7 cellular contexts compared by ENCODE assay signal in the genomic region with DNA sequence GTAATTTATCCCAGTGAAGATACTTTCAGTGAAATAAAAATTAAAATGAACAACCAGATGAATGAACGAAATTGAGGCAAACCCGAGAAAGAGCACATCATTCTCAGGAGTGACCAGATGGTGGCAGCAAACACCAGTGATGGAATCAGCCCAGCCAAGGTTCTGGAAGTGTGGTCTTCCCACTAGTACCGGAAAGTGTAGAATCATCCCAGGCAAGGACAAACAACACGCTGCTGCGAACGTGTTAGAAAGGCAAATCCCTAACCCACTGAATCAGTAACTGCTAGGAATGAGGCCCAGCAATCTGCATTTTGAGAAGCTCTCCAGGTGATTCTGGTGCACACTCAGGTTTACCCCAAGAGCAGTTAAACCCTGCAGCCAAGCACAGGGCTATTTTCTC. TPM values are rescaled to one million over a fixed set of nuclear protein-coding genes. Genes with fewer than 3 reads are reported as not detected.
DNase-seq lines count a peak whose midpoint lies in the region; ATAC-seq and TF ChIP-seq lines count a peak whose summit lies in the region.

No MANE protein-coding gene starts in this region.

- TF ChIP-seq CTCF in choroid plexus epithelial cell (conservative IDR thresholded peaks at IDR 0.05; ENCODE audit: low read depth, low read length), result peak; percentile 93
- TF ChIP-seq CTCF in liver (IDR thresholded peaks at IDR 0.05; ENCODE audit: low read depth, low read length, missing input control), result peak; percentile 88

- H3K4me1 Mint-ChIP-seq in T-helper 2 cell treated with Interferon-gamma antibody and Interleukin-4, amounts not matched to agents 5 μg/mL and 100 μg/mL, for 36 hours (ENCODE audit: low read depth), result peaks cover 3% of the 10 kb centered on the region

- H3K36me3 Mint-ChIP-seq in T-helper 2 cell treated with Interferon-gamma antibody and Interleukin-4, amounts not matched to agents 5 μg/mL and 100 μg/mL, for 36 hours (ENCODE audit: low read depth), result no peaks in the 10 kb centered on the region

- no peaks in the 10 kb centered on the region for H3K36me3 ChIP-seq in NT2/D1 (ENCODE audit: insufficient read depth, insufficient read length, low read length)
- no peaks in the 10 kb centered on the region for H3K36me3 ChIP-seq in liver (ENCODE audit: control insufficient read depth in 4 of 4, insufficient read depth in 3 of 4, low read depth in 1 of 4, low read length in 3 of 4)

- H3K9ac ChIP-seq in NT2/D1 (ENCODE audit: insufficient read length, low read depth), result no peak overlapping the region
- no peak overlapping the region for H3K9ac ChIP-seq in liver (ENCODE audit: low read depth in 1 of 2, low read length in 2 of 2)

- TF ChIP-seq RAD21 in liver (IDR thresholded peaks at IDR 0.05), result peak; percentile 93 to 96

- H3K27me3 Mint-ChIP-seq in T-helper 2 cell treated with Interferon-gamma antibody and Interleukin-4, amounts not matched to agents 5 μg/mL and 100 μg/mL, for 36 hours (ENCODE audit: low read depth), result peaks cover 8% of the 10 kb centered on the region

- WGBS in liver, result 1% methylated on average over 6 of the region's 6 CpGs

- DNase-seq in DMS79 treated with DMSO at 0.1 percent for 48 hours (lab: John Stamatoyannopoulos, UW) (peak; percentile 40), HEK293T (ENCODE audit: extremely low spot score) (peak; percentile 69), NT2/D1 (ENCODE audit: low read depth, low spot score) (peak; percentile 40), choroid plexus epithelial cell (ENCODE audit: low read depth) (peak; percentile 79)
- DNase-seq in T-helper 2 cell treated with Interferon-gamma antibody and Interleukin-4, amounts not matched to agents 5 μg/mL and 100 μg/mL, for 36 hours (ENCODE audit: low spot score), result no peak

- H3K4me3 Mint-ChIP-seq in T-helper 2 cell treated with Interferon-gamma antibody and Interleukin-4, amounts not matched to agents 5 μg/mL and 100 μg/mL, for 36 hours, result no peak overlapping the region

- POLR2A ChIA-PET in HEK293T (lab: Yijun Ruan, JAX), result no interaction called here

- CTCF ChIA-PET in HEK293T (lab: Yijun Ruan, JAX), result interaction anchor here (0.8 kb wide), 1 partner anchor 472 kb away, joined by 3 read pairs; no protein-coding TSS in a partner anchor

- no peak for ATAC-seq in GM19455 (IDR thresholded peaks at IDR 0.05; ENCODE audit: unreplicated experiment)

- no peak overlapping the region for H3K27ac Mint-ChIP-seq in T-helper 2 cell treated with Interferon-gamma antibody and Interleukin-4, amounts not matched to agents 5 μg/mL and 100 μg/mL, for 36 hours

- H3K4me1 ChIP-seq in NT2/D1 (ENCODE audit: insufficient read depth, insufficient read length) (no peaks in the 10 kb centered on the region), liver (ENCODE audit: control insufficient read depth in 4 of 4, insufficient read depth in 4 of 4, low read length in 3 of 4) (peaks cover 0 to 2% (median 0%) of the 10 kb centered on the region in 4 donors)

- no peaks in the 10 kb centered on the region for H3K9me3 Mint-ChIP-seq in T-helper 2 cell treated with Interferon-gamma antibody and Interleukin-4, amounts not matched to agents 5 μg/mL and 100 μg/mL, for 36 hours

- H3K4me3 ChIP-seq in NT2/D1 (ENCODE audit: insufficient read length, low read depth), result no peak overlapping the region
- no peak overlapping the region for H3K4me3 ChIP-seq in choroid plexus epithelial cell (ENCODE audit: low read depth, low read length)
- no peak overlapping the region for H3K4me3 ChIP-seq in liver (ENCODE audit: low read depth in 1 of 3, low read length in 3 of 3)

- H3K27me3 ChIP-seq in NT2/D1 (ENCODE audit: insufficient read depth, insufficient read length) (no peaks in the 10 kb centered on the region), liver (ENCODE audit: control insufficient read depth in 4 of 4, insufficient read depth in 4 of 4, low read length in 3 of 4) (no peaks in the 10 kb centered on the region)

- H3K27ac ChIP-seq in liver (ENCODE audit: low read depth in 1 of 2, low read length in 2 of 2), result no peak overlapping the region

- H3K9me3 ChIP-seq in NT2/D1 (ENCODE audit: insufficient read depth, low read length), result peaks cover 4% of the 10 kb centered on the region; the same call in 1 of the 2 replicates
- no peaks in the 10 kb centered on the region for H3K9me3 ChIP-seq in liver (ENCODE audit: control insufficient read depth in 4 of 4, low read length in 3 of 4)

TF ChIP-seq in HEK293T, 16 proteins besides CTCF, POLR2A, EP300 and RAD21:
- TF ChIP-seq ARNT (IDR thresholded peaks at IDR 0.05) (no peak), NFRKB (IDR thresholded peaks at IDR 0.05) (no peak), ELF4 (IDR thresholded peaks at IDR 0.05) (no peak), BHLHE40 (IDR thresholded peaks at IDR 0.05; ENCODE audit: borderline replicate concordance) (no peak), FOXM1 (IDR thresholded peaks at IDR 0.05; ENCODE audit: borderline replicate concordance) (no peak), HDGF (IDR thresholded peaks at IDR 0.05; ENCODE audit: borderline replicate concordance) (no peak), L3MBTL2 (conservative IDR thresholded peaks at IDR 0.05) (no peak), LEF1 (IDR thresholded peaks at IDR 0.05; ENCODE audit: borderline replicate concordance) (no peak), SP1 (IDR thresholded peaks at IDR 0.05) (no peak), FOXK2 (IDR thresholded peaks at IDR 0.05) (no peak), FOXA1 (IDR thresholded peaks at IDR 0.05) (no peak), ZNF384 (IDR thresholded peaks at IDR 0.05) (no peak), TARDBP (IDR thresholded peaks at IDR 0.05) (no peak), CTBP1 (IDR thresholded peaks at IDR 0.05; ENCODE audit: borderline replicate concordance) (no peak), SUZ12 (IDR thresholded peaks at IDR 0.05) (no peak)
- TF ChIP-seq, protein P1, sequence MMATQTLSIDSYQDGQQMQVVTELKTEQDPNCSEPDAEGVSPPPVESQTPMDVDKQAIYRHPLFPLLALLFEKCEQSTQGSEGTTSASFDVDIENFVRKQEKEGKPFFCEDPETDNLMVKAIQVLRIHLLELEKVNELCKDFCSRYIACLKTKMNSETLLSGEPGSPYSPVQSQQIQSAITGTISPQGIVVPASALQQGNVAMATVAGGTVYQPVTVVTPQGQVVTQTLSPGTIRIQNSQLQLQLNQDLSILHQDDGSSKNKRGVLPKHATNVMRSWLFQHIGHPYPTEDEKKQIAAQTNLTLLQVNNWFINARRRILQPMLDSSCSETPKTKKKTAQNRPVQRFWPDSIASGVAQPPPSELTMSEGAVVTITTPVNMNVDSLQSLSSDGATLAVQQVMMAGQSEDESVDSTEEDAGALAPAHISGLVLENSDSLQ (IDR thresholded peaks at IDR 0.05), result no peak

TF ChIP-seq in liver, 16 proteins besides CTCF, POLR2A, EP300 and RAD21:
- TF ChIP-seq, protein P2, sequence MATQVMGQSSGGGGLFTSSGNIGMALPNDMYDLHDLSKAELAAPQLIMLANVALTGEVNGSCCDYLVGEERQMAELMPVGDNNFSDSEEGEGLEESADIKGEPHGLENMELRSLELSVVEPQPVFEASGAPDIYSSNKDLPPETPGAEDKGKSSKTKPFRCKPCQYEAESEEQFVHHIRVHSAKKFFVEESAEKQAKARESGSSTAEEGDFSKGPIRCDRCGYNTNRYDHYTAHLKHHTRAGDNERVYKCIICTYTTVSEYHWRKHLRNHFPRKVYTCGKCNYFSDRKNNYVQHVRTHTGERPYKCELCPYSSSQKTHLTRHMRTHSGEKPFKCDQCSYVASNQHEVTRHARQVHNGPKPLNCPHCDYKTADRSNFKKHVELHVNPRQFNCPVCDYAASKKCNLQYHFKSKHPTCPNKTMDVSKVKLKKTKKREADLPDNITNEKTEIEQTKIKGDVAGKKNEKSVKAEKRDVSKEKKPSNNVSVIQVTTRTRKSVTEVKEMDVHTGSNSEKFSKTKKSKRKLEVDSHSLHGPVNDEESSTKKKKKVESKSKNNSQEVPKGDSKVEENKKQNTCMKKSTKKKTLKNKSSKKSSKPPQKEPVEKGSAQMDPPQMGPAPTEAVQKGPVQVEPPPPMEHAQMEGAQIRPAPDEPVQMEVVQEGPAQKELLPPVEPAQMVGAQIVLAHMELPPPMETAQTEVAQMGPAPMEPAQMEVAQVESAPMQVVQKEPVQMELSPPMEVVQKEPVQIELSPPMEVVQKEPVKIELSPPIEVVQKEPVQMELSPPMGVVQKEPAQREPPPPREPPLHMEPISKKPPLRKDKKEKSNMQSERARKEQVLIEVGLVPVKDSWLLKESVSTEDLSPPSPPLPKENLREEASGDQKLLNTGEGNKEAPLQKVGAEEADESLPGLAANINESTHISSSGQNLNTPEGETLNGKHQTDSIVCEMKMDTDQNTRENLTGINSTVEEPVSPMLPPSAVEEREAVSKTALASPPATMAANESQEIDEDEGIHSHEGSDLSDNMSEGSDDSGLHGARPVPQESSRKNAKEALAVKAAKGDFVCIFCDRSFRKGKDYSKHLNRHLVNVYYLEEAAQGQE (IDR thresholded peaks at IDR 0.05), result peak; percentile 18
- TF ChIP-seq HNF4A (conservative IDR thresholded peaks at IDR 0.05), result no peak

RNA-seq across cellular contexts. Expression of a gene that starts 15.5 kb away (rescaled TPM):
- not detected for total RNA-seq in liver
- not detected for polyA plus RNA-seq in liver

RNA-seq across cellular contexts. Expression of a gene that starts 19.2 kb away (rescaled TPM):
- total RNA-seq in liver, result not detected
- polyA plus RNA-seq in liver, result not detected

RNA-seq across cellular contexts. Expression of a gene that starts 55.7 kb away (rescaled TPM):
- 10 to 100 TPM; 12.0 to 17.1 TPM for total RNA-seq in liver
- polyA plus RNA-seq in liver, result 1 to 10 TPM; 2.3 to 3.0 TPM
